ENCODE assay signal across 7 cellular contexts in the genomic region with DNA sequence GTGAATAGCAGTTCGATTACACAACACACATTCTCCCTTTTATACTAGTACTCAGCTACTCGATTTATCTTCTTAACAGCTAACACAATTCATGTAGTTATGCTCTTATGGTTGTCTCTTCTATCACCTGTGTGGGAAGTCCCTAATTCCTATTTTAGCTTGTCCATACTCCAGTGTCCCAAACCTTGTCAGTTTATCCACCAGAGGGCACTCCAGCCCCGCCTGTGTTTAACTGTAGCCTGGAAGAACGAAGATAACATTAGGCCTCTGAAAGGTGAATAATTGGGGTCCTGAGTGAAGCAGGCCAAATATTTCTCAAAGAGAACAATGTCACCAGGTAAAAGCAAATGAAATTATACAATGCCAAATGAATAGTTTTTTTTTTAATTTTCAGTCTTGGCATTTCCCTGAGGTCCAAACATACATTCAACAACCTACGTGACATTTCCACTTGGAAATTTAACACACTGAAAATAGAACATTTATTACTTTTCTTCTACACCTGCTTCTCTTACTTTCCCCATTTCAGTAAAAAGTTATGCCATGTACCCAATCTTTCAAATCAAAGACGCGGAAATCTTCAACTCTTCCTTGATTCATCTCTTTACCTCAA.
DNase-seq lines count a peak whose midpoint lies in the region; ATAC-seq, FAIRE-seq and TF ChIP-seq lines count a peak whose summit lies in the region.

No MANE protein-coding gene starts in this region.

- H3K9me3 ChIP-seq in OCI-LY3 (ENCODE audit: insufficient read depth, low read length) (no peaks in the 10 kb centered on the region), left lung (no peaks in the 10 kb centered on the region)

- DNase-seq in EH (ENCODE audit: low read depth) (peak; percentile 24), bronchial epithelial cell (ENCODE audit: low read depth) (peak; percentile 52), left lung (peak; percentile 35 to 47), ureter (ENCODE audit: low spot score) (peak; percentile 52)

- no peak overlapping the region for H2AFZ ChIP-seq in OCI-LY3 (ENCODE audit: low read depth, low read length)

- H3K27me3 ChIP-seq in OCI-LY3 (ENCODE audit: low read depth, low read length) (no peaks in the 10 kb centered on the region), bronchial epithelial cell (ENCODE audit: control insufficient read depth, insufficient read depth, low read length) (no peaks in the 10 kb centered on the region), left lung (no peaks in the 10 kb centered on the region)

- H4K20me1 ChIP-seq in OCI-LY3 (ENCODE audit: insufficient read depth, low read length) = no peaks in the 10 kb centered on the region

- FAIRE-seq in bronchial epithelial cell (lab: Jason Lieb, UNC) = no peak

- no peak overlapping the region for H3K9ac ChIP-seq in OCI-LY3 (ENCODE audit: low read length)

- peak; percentile 80 for TF ChIP-seq CTCF in OCI-LY3 (IDR thresholded peaks at IDR 0.05; ENCODE audit: low read depth, low read length)
- TF ChIP-seq CTCF in bronchial epithelial cell (IDR thresholded peaks at IDR 0.05; ENCODE audit: insufficient read depth, low read length, severe bottlenecking) = peak; percentile 72
- peak; percentile 51 to 68 for TF ChIP-seq CTCF in left lung (IDR thresholded peaks at IDR 0.05)

- ATAC-seq in GM19328 (IDR thresholded peaks at IDR 0.05; ENCODE audit: unreplicated experiment) (peak; percentile 83), HG03442 (IDR thresholded peaks at IDR 0.05; ENCODE audit: unreplicated experiment) (peak; percentile 93), left lung (peak; percentile 92)

- H3K4me1 ChIP-seq in OCI-LY3 (ENCODE audit: low read length) = no peaks in the 10 kb centered on the region
- no peaks in the 10 kb centered on the region for H3K4me1 ChIP-seq in left lung

- H3K4me2 ChIP-seq in OCI-LY3 (ENCODE audit: low read length) = no peak overlapping the region

- intact Hi-C loops in left lung (cut with DNase I) = no loop called here

- H3K4me3 ChIP-seq in OCI-LY3 (ENCODE audit: low read length) (no peak overlapping the region), bronchial epithelial cell (ENCODE audit: low read depth, low read length) (no peak overlapping the region), left lung (no peak overlapping the region)

- H3K79me2 ChIP-seq in OCI-LY3 (ENCODE audit: low read length) = no peaks in the 10 kb centered on the region

- H3K27ac ChIP-seq in OCI-LY3 (ENCODE audit: low read length) = no peak overlapping the region
- H3K27ac ChIP-seq in left lung = no peak overlapping the region

- H3K36me3 ChIP-seq in OCI-LY3 (replicated peaks; ENCODE audit: low read depth, low read length) (no peaks in the 10 kb centered on the region), bronchial epithelial cell (ENCODE audit: control insufficient read depth, insufficient read depth, low read length) (no peaks in the 10 kb centered on the region), left lung (no peaks in the 10 kb centered on the region)
